ENCODE assay signal across 20 cellular contexts in genomic region chr11:71325418-71326327, GRCh38.
"Had no signal": no experiment of that assay in that cellular context is flagged by ENCODE, and none has a peak within 500 bp of the region (broad histone marks: within the 10 kb centered on the region; RNA-seq: fewer than 3 reads in every experiment).

No MANE protein-coding gene starts in this region.

- H3K4me1 Mint-ChIP-seq: activated CD4-positive, alpha-beta memory T cell treated with anti-CD3 and anti-CD28 coated beads, Interleukin-2, amount 10 ng/mL, durations not matched to agents 7 days and 5 days; activated CD4-positive, alpha-beta T cell treated with anti-CD3 and anti-CD28 coated beads, Interleukin-2, amount 10 ng/mL, durations not matched to agents 24 days and 14 days; mesothelial cell of epicardium; nephron; T-cell had no signal

- H3K27ac ChIP-seq: epithelial cell of prostate, gastroesophageal sphincter, upper lobe of left lung, VCaP had no signal

- DNase-seq: activated CD4-positive, alpha-beta memory T cell treated with anti-CD3 and anti-CD28 coated beads, Interleukin-2, amount 10 ng/mL, durations not matched to agents 7 days and 5 days; activated CD4-positive, alpha-beta T cell treated with anti-CD3 and anti-CD28 coated beads, Interleukin-2, amount 10 ng/mL, durations not matched to agents 24 days and 14 days; activated gamma-delta T cell treated with Interleukin-2 at 50 U/mL for 16 hours; activated T-cell treated with anti-CD3 and anti-CD28 coated beads for 4 hours; head of caudate nucleus; nucleus accumbens; SK-N-SH; stimulated activated CD4-positive, alpha-beta T cell treated with anti-CD3 and anti-CD28 coated beads, Interleukin-4, amount 100 ng/mL, for 1 hour; stimulated activated naive CD4-positive, alpha-beta T cell; T-cell; upper lobe of left lung had no signal

- H3K27me3 ChIP-seq: upper lobe of left lung had no signal

- H3K4me2 ChIP-seq: SK-N-SH had no signal

- H3K27ac Mint-ChIP-seq: activated CD4-positive, alpha-beta memory T cell treated with anti-CD3 and anti-CD28 coated beads, Interleukin-2, amount 10 ng/mL, durations not matched to agents 7 days and 5 days; activated CD4-positive, alpha-beta T cell treated with anti-CD3 and anti-CD28 coated beads, Interleukin-2, amount 10 ng/mL, durations not matched to agents 24 days and 14 days; activated naive CD4-positive, alpha-beta T cell treated with anti-CD3 and anti-CD28 coated beads, Interleukin-2, amount 50 U/mL, for 72 hours; mesothelial cell of epicardium; nephron; T-cell; T-helper 2 cell treated with Interferon-gamma antibody and Interleukin-4, amounts not matched to agents 5 μg/mL and 100 μg/mL, for 36 hours had no signal

- H3K27me3 Mint-ChIP-seq: activated CD4-positive, alpha-beta memory T cell treated with anti-CD3 and anti-CD28 coated beads, Interleukin-2, amount 10 ng/mL, durations not matched to agents 7 days and 5 days; activated CD4-positive, alpha-beta T cell treated with anti-CD3 and anti-CD28 coated beads, Interleukin-2, amount 10 ng/mL, durations not matched to agents 24 days and 14 days had no signal

- H3K36me3 Mint-ChIP-seq: activated naive CD4-positive, alpha-beta T cell treated with anti-CD3 and anti-CD28 coated beads, Interleukin-2, amount 50 U/mL, for 72 hours; mesothelial cell of epicardium; T-cell had no signal

- H3K9me3 ChIP-seq: gastroesophageal sphincter, SK-N-SH, upper lobe of left lung had no signal

- H3K4me3 Mint-ChIP-seq: activated CD4-positive, alpha-beta memory T cell treated with anti-CD3 and anti-CD28 coated beads, Interleukin-2, amount 10 ng/mL, durations not matched to agents 7 days and 5 days; activated CD4-positive, alpha-beta T cell treated with anti-CD3 and anti-CD28 coated beads, Interleukin-2, amount 10 ng/mL, durations not matched to agents 24 days and 14 days; mesothelial cell of epicardium; nephron; T-cell; T-helper 2 cell treated with Interferon-gamma antibody and Interleukin-4, amounts not matched to agents 5 μg/mL and 100 μg/mL, for 36 hours had no signal

- H3K36me3 ChIP-seq: gastroesophageal sphincter, upper lobe of left lung had no signal

- H3K4me3 ChIP-seq: gastroesophageal sphincter, upper lobe of left lung had no signal

- H3K4me1 ChIP-seq: gastroesophageal sphincter, upper lobe of left lung had no signal

- H3K9me3 Mint-ChIP-seq: activated CD4-positive, alpha-beta memory T cell treated with anti-CD3 and anti-CD28 coated beads, Interleukin-2, amount 10 ng/mL, durations not matched to agents 7 days and 5 days; activated CD4-positive, alpha-beta T cell treated with anti-CD3 and anti-CD28 coated beads, Interleukin-2, amount 10 ng/mL, durations not matched to agents 24 days and 14 days; activated naive CD4-positive, alpha-beta T cell treated with anti-CD3 and anti-CD28 coated beads, Interleukin-2, amount 50 U/mL, for 72 hours; T-cell; T-helper 2 cell treated with Interferon-gamma antibody and Interleukin-4, amounts not matched to agents 5 μg/mL and 100 μg/mL, for 36 hours had no signal

- H3K9ac ChIP-seq: SK-N-SH had no signal

- ATAC-seq: activated CD4-positive, CD25-positive, alpha-beta regulatory T cell treated with anti-CD3 and anti-CD28 coated beads, Interleukin-2, amount 50 U/mL, for 24 hours; activated naive CD4-positive, alpha-beta T cell treated with anti-CD3 and anti-CD28 coated beads, Interleukin-2, amount 50 U/mL, for 72 hours; gastroesophageal sphincter; sciatic nerve; T-cell had no signal
